1 cellular context compared by ENCODE assay signal in genomic region chr16:89341274-89341673, GRCh38.
TF ChIP-seq lines count a peak whose summit lies in the region.

No MANE protein-coding gene starts in this region.

TF ChIP-seq in HepG2, 621 proteins besides CTCF, POLR2A, EP300 and RAD21 (continued from another document):
- TF ChIP-seq, protein P1, sequence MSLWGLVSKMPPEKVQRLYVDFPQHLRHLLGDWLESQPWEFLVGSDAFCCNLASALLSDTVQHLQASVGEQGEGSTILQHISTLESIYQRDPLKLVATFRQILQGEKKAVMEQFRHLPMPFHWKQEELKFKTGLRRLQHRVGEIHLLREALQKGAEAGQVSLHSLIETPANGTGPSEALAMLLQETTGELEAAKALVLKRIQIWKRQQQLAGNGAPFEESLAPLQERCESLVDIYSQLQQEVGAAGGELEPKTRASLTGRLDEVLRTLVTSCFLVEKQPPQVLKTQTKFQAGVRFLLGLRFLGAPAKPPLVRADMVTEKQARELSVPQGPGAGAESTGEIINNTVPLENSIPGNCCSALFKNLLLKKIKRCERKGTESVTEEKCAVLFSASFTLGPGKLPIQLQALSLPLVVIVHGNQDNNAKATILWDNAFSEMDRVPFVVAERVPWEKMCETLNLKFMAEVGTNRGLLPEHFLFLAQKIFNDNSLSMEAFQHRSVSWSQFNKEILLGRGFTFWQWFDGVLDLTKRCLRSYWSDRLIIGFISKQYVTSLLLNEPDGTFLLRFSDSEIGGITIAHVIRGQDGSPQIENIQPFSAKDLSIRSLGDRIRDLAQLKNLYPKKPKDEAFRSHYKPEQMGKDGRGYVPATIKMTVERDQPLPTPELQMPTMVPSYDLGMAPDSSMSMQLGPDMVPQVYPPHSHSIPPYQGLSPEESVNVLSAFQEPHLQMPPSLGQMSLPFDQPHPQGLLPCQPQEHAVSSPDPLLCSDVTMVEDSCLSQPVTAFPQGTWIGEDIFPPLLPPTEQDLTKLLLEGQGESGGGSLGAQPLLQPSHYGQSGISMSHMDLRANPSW (CRISPR knock-in tag; IDR thresholded peaks at IDR 0.05; ENCODE audit: borderline replicate concordance) = no peak
- no peak for TF ChIP-seq ZNF839 (CRISPR knock-in tag; IDR thresholded peaks at IDR 0.05; ENCODE audit: borderline replicate concordance)
- TF ChIP-seq ZNF10 (CRISPR knock-in tag; IDR thresholded peaks at IDR 0.05; ENCODE audit: borderline replicate concordance, low read depth) = no peak
- TF ChIP-seq NFIB (CRISPR knock-in tag; IDR thresholded peaks at IDR 0.05; ENCODE audit: borderline replicate concordance) = no peak
